Comparison of ENCODE assay signal across 8 cellular contexts in the genomic region with DNA sequence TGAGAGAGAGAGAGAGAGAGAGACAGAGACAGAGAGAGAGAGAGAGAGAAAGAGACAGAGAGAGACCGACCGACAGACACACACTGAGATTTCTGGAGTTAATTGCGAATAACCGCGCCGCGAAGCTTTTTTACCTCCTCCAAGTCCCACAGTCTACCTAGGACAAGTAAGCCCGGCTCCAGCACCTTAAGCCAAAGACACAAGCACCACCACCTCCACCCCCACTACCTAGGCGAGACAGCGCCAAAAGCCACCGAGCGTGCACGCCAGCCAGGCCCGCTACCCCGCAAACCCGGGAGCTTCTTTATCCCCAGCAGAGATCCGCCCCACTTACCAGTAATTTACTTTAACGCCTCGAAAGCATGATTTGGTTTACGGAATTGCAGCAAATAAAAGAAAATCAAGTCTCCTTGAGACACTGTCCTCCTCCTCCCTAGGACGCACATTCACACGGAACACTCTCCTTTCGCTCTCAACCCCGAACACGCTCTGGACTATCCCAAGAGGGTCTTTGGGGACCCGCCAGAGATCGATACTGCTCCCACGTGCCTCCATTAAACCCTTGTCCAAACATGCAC.
DNase-seq lines count a peak whose midpoint lies in the region; ATAC-seq and TF ChIP-seq lines count a peak whose summit lies in the region.

No MANE protein-coding gene starts in this region.

- H2AFZ ChIP-seq in PC-3 (ENCODE audit: low read length), result peak overlapping the region; percentile 36; the same call in 1 of the 2 replicates

- DNase-seq in DMS53 treated with DMSO at 0.1 percent for 48 hours (lab: John Stamatoyannopoulos, UW; ENCODE audit: unreplicated experiment) (peak; percentile 30), PC-3 (peak; percentile 45), astrocyte of the cerebellum (ENCODE audit: low read depth) (no peak), left colon (peak in 1 of 2 donors; percentile 12), MV-4-11 (lab: John Stamatoyannopoulos, UW) (no peak), hepatic stellate cell (ENCODE audit: low spot score) (no peak)
- DNase-seq in stimulated activated effector memory CD8-positive, alpha-beta T cell treated with anti-CD3 and anti-CD28 coated beads, Interleukin-12 subunit alpha, Interleukin-12 subunit beta, amount 100 ng/mL, for 72 hours (ENCODE audit: low spot score in 2 of 2), result peak; percentile 3 to 55
- DNase-seq in effector CD8-positive, alpha-beta T cell (lab: John Stamatoyannopoulos, UW), result no peak

- peaks cover 4% of the 10 kb centered on the region for H3F3A ChIP-seq in PC-3 (ENCODE audit: low read length, unreplicated experiment)

- H3K27ac Mint-ChIP-seq in stimulated activated effector memory CD8-positive, alpha-beta T cell treated with anti-CD3 and anti-CD28 coated beads, Interleukin-12 subunit alpha, Interleukin-12 subunit beta, amount 100 ng/mL, for 72 hours, result peak overlapping the region; percentile 90

- H3K4me1 ChIP-seq in PC-3 (ENCODE audit: insufficient read depth, low read length), result peaks cover 44% of the 10 kb centered on the region

- CTCF ChIA-PET in PC-3 (lab: Charles Lee), result no interaction called here

- H3K4me3 ChIP-seq in PC-3 (ENCODE audit: low read length) (peak overlapping the region; percentile 79), astrocyte of the cerebellum (ENCODE audit: low read depth, low read length) (peak overlapping the region; percentile 74)

- H3K79me2 ChIP-seq in PC-3 (ENCODE audit: low read length), result peaks cover 68% of the 10 kb centered on the region

- peaks cover 16% of the 10 kb centered on the region for H3K4me1 Mint-ChIP-seq in stimulated activated effector memory CD8-positive, alpha-beta T cell treated with anti-CD3 and anti-CD28 coated beads, Interleukin-12 subunit alpha, Interleukin-12 subunit beta, amount 100 ng/mL, for 72 hours

- no peaks in the 10 kb centered on the region for H3K27me3 ChIP-seq in PC-3 (ENCODE audit: low read length)

- in situ Hi-C loops in astrocyte of the cerebellum (cut with HindIII; ENCODE audit: low sequenced_read_pairs), result no loop called here

- BruUV-seq in PC-3 (replicated peaks; lab: Mats Ljungman, UMichigan), result no TSS peak

- POLR2A ChIA-PET in PC-3 (lab: Charles Lee; ENCODE audit: unreplicated experiment), result interaction anchor here (0.5 to 0.6 kb wide), 2 partner anchors 21 to 125 kb away, joined by 5 to 6 read pairs; no protein-coding TSS in a partner anchor

- no peaks in the 10 kb centered on the region for H3K9me3 Mint-ChIP-seq in stimulated activated effector memory CD8-positive, alpha-beta T cell treated with anti-CD3 and anti-CD28 coated beads, Interleukin-12 subunit alpha, Interleukin-12 subunit beta, amount 100 ng/mL, for 72 hours

- H3K27ac ChIP-seq in PC-3 (ENCODE audit: low read length), result peak overlapping the region; percentile 83

- ATAC-seq in PC-3 (peak; percentile 17), left colon (peak; percentile 41)
- peak; percentile 24 for ATAC-seq in stimulated activated effector memory CD8-positive, alpha-beta T cell treated with anti-CD3 and anti-CD28 coated beads, Interleukin-12 subunit alpha, Interleukin-12 subunit beta, amount 100 ng/mL, for 72 hours

- H4K20me1 ChIP-seq in PC-3 (ENCODE audit: low read length), result no peaks in the 10 kb centered on the region

- TF ChIP-seq CTCF in PC-3 (conservative IDR thresholded peaks at IDR 0.05; ENCODE audit: low read depth, low read length) (no peak), astrocyte of the cerebellum (IDR thresholded peaks at IDR 0.05; ENCODE audit: low read depth, low read length, missing control alignments) (no peak)

- H3K4me2 ChIP-seq in PC-3 (ENCODE audit: low read length), result peak overlapping the region; percentile 80

- H3K9me3 ChIP-seq in PC-3 (ENCODE audit: low read length), result no peaks in the 10 kb centered on the region

- H3K36me3 ChIP-seq in PC-3 (ENCODE audit: low read depth, low read length), result peaks cover 29% of the 10 kb centered on the region

- intact Hi-C loops in PC-3 (cut with micrococcal nuclease), result loop anchor here (5.0 kb wide), 4 partner anchors 337 to 527 kb away; no protein-coding TSS in a partner anchor
- intact Hi-C loops in left colon (cut with DNase I, micrococcal nuclease), result no loop called here

- peak overlapping the region; percentile 84 for H3K9ac ChIP-seq in PC-3 (ENCODE audit: low read length)

- no peaks in the 10 kb centered on the region for H3K9me2 ChIP-seq in PC-3 (replicated peaks; ENCODE audit: low read length)

- peak overlapping the region; percentile 95 for H3K4me3 Mint-ChIP-seq in stimulated activated effector memory CD8-positive, alpha-beta T cell treated with anti-CD3 and anti-CD28 coated beads, Interleukin-12 subunit alpha, Interleukin-12 subunit beta, amount 100 ng/mL, for 72 hours

- peaks cover 63% of the 10 kb centered on the region for H3K36me3 Mint-ChIP-seq in stimulated activated effector memory CD8-positive, alpha-beta T cell treated with anti-CD3 and anti-CD28 coated beads, Interleukin-12 subunit alpha, Interleukin-12 subunit beta, amount 100 ng/mL, for 72 hours

Comparison
In these comparisons a context has a peak if more than half of its experiments do, and no peak if none do; other contexts are left out.
1. DNase-seq: peak in DMS53 treated with DMSO at 0.1 percent for 48 hours (single experiment), PC-3 (single experiment) and stimulated activated effector memory CD8-positive, alpha-beta T cell treated with anti-CD3 and anti-CD28 coated beads, Interleukin-12 subunit alpha, Interleukin-12 subunit beta, amount 100 ng/mL, for 72 hours (2 of 2); none in astrocyte of the cerebellum (single experiment), MV-4-11 (single experiment), hepatic stellate cell (single experiment) and effector CD8-positive, alpha-beta T cell (single experiment).
2. Peak in every context shown above with its lines, with median percentiles within 50 percentile points of each other: ATAC-seq.